ENCODE assay signal across 15 cellular contexts in genomic region chr2:224887159-224887558, GRCh38.
A peak's percentile ranks its signal among the peaks of the same experiment; 100 is the strongest.
DNase-seq lines count a peak whose midpoint lies in the region; ATAC-seq and TF ChIP-seq lines count a peak whose summit lies in the region.
"Had no signal": no experiment of that assay in that cellular context is flagged by ENCODE, and none has a peak within 500 bp of the region (broad histone marks: within the 10 kb centered on the region; RNA-seq: fewer than 3 reads in every experiment).

No MANE protein-coding gene starts in this region.

- no peaks in the 10 kb centered on the region for H3K27me3 ChIP-seq in MG63
- H3K27me3 ChIP-seq: body of pancreas, vagina had no signal

- no peak overlapping the region for H3K4me3 ChIP-seq in MG63
- H3K4me3 ChIP-seq: body of pancreas, vagina had no signal

- POLR2A ChIA-PET in activated CD8-positive, alpha-beta T cell treated with anti-CD3 and anti-CD28 coated beads for 36 hours (lab: Charles Lee): interaction anchor here (1.5 kb wide), 1 partner anchor 23 kb away, joined by 3 read pairs; no protein-coding TSS in a partner anchor
- POLR2A ChIA-PET in activated CD8-positive, alpha-beta T cell treated with anti-CD3 and anti-CD28 coated beads, Interleukin-2, amount 10 ng/mL, durations not matched to agents 7 days and 5 days (lab: Charles Lee): no interaction called here

- ATAC-seq in activated CD8-positive, alpha-beta T cell treated with anti-CD3 and anti-CD28 coated beads for 36 hours: peak; percentile 50
- no peak for ATAC-seq in activated CD8-positive, alpha-beta T cell treated with anti-CD3 and anti-CD28 coated beads, Interleukin-2, amount 10 ng/mL, durations not matched to agents 7 days and 5 days
- ATAC-seq in HG03280 (IDR thresholded peaks at IDR 0.05; ENCODE audit: unreplicated experiment): peak; percentile 52
- ATAC-seq in HG02938 (IDR thresholded peaks at IDR 0.05; ENCODE audit: unreplicated experiment): no peak
- no peak for ATAC-seq in HG03095 (IDR thresholded peaks at IDR 0.05; ENCODE audit: unreplicated experiment)
- ATAC-seq: body of pancreas had no signal

- peaks cover 83% of the 10 kb centered on the region for H3K36me3 Mint-ChIP-seq in activated CD8-positive, alpha-beta T cell treated with anti-CD3 and anti-CD28 coated beads for 36 hours (ENCODE audit: low read depth)
- peaks cover 87% of the 10 kb centered on the region for H3K36me3 Mint-ChIP-seq in activated CD8-positive, alpha-beta T cell treated with anti-CD3 and anti-CD28 coated beads, Interleukin-2, amount 10 ng/mL, durations not matched to agents 7 days and 5 days (ENCODE audit: low read depth)

- peak overlapping the region; percentile 36 for H3K27ac Mint-ChIP-seq in activated CD8-positive, alpha-beta T cell treated with anti-CD3 and anti-CD28 coated beads for 36 hours
- no peak overlapping the region for H3K27ac Mint-ChIP-seq in activated CD8-positive, alpha-beta T cell treated with anti-CD3 and anti-CD28 coated beads, Interleukin-2, amount 10 ng/mL, durations not matched to agents 7 days and 5 days
- H3K27ac Mint-ChIP-seq: nephron had no signal

- H3K4me1 Mint-ChIP-seq in activated CD8-positive, alpha-beta T cell treated with anti-CD3 and anti-CD28 coated beads for 36 hours (ENCODE audit: low read depth): peaks cover 65% of the 10 kb centered on the region
- peaks cover 51% of the 10 kb centered on the region for H3K4me1 Mint-ChIP-seq in activated CD8-positive, alpha-beta T cell treated with anti-CD3 and anti-CD28 coated beads, Interleukin-2, amount 10 ng/mL, durations not matched to agents 7 days and 5 days (ENCODE audit: low read depth)

- intact Hi-C loops in activated CD8-positive, alpha-beta T cell treated with anti-CD3 and anti-CD28 coated beads for 36 hours (cut with micrococcal nuclease): loop anchor here (5.0 kb wide), 1 partner anchor 115 kb away; no protein-coding TSS in a partner anchor

- H3K4me3 Mint-ChIP-seq in activated CD8-positive, alpha-beta T cell treated with anti-CD3 and anti-CD28 coated beads for 36 hours: no peak overlapping the region
- no peak overlapping the region for H3K4me3 Mint-ChIP-seq in activated CD8-positive, alpha-beta T cell treated with anti-CD3 and anti-CD28 coated beads, Interleukin-2, amount 10 ng/mL, durations not matched to agents 7 days and 5 days
- H3K4me3 Mint-ChIP-seq: nephron had no signal

- H3K9me3 Mint-ChIP-seq in activated CD8-positive, alpha-beta T cell treated with anti-CD3 and anti-CD28 coated beads for 36 hours: no peaks in the 10 kb centered on the region
- H3K9me3 Mint-ChIP-seq in activated CD8-positive, alpha-beta T cell treated with anti-CD3 and anti-CD28 coated beads, Interleukin-2, amount 10 ng/mL, durations not matched to agents 7 days and 5 days (ENCODE audit: insufficient read depth): peaks cover 3% of the 10 kb centered on the region
- H3K9me3 Mint-ChIP-seq: nephron had no signal

- no peaks in the 10 kb centered on the region for H3K9me3 ChIP-seq in MG63
- H3K9me3 ChIP-seq: body of pancreas, vagina had no signal

- no peaks in the 10 kb centered on the region for H3K36me3 ChIP-seq in MG63
- H3K36me3 ChIP-seq: vagina, WERI-Rb-1 had no signal

- CTCF ChIA-PET in activated CD8-positive, alpha-beta T cell treated with anti-CD3 and anti-CD28 coated beads for 36 hours (lab: Charles Lee): interaction anchor here (1.3 kb wide), 1 partner anchor 21 kb away, joined by 3 read pairs; no protein-coding TSS in a partner anchor
- CTCF ChIA-PET in activated CD8-positive, alpha-beta T cell treated with anti-CD3 and anti-CD28 coated beads, Interleukin-2, amount 10 ng/mL, durations not matched to agents 7 days and 5 days (lab: Charles Lee): interaction anchor here (0.9 to 1.5 kb wide), 4 partner anchors 9 to 122 kb away, joined by 3 to 4 read pairs (median 3); no protein-coding TSS in a partner anchor

- TF ChIP-seq CTCF in activated CD8-positive, alpha-beta T cell treated with anti-CD3 and anti-CD28 coated beads for 36 hours (IDR thresholded peaks at IDR 0.05): no peak

- no peak for DNase-seq in activated CD8-positive, alpha-beta T cell treated with anti-CD3 and anti-CD28 coated beads for 36 hours
- no peak for DNase-seq in activated CD8-positive, alpha-beta T cell treated with anti-CD3 and anti-CD28 coated beads, Interleukin-2, amount 10 ng/mL, durations not matched to agents 7 days and 5 days
- DNase-seq in amniotic epithelial cell (ENCODE audit: low read depth) (peak; percentile 23), renal cortical epithelial cell (ENCODE audit: low read depth) (peak; percentile 48), MG63 (no peak)
- DNase-seq: ACHN, body of pancreas, hippocampal formation, NCI-H524, WERI-Rb-1 had no signal

- H3K27me3 Mint-ChIP-seq in activated CD8-positive, alpha-beta T cell treated with anti-CD3 and anti-CD28 coated beads for 36 hours: no peaks in the 10 kb centered on the region
- no peaks in the 10 kb centered on the region for H3K27me3 Mint-ChIP-seq in activated CD8-positive, alpha-beta T cell treated with anti-CD3 and anti-CD28 coated beads, Interleukin-2, amount 10 ng/mL, durations not matched to agents 7 days and 5 days (ENCODE audit: low read depth)

Comparison
In these comparisons a context has a peak if more than half of its experiments do, and no peak if none do; other contexts are left out.
1. ATAC-seq: peak in activated CD8-positive, alpha-beta T cell treated with anti-CD3 and anti-CD28 coated beads for 36 hours (single experiment) and HG03280 (single experiment); none in activated CD8-positive, alpha-beta T cell treated with anti-CD3 and anti-CD28 coated beads, Interleukin-2, amount 10 ng/mL, durations not matched to agents 7 days and 5 days (single experiment), HG02938 (single experiment) and HG03095 (single experiment).
2. DNase-seq: peak in amniotic epithelial cell (single experiment) and renal cortical epithelial cell (single experiment); none in activated CD8-positive, alpha-beta T cell treated with anti-CD3 and anti-CD28 coated beads for 36 hours (single experiment), activated CD8-positive, alpha-beta T cell treated with anti-CD3 and anti-CD28 coated beads, Interleukin-2, amount 10 ng/mL, durations not matched to agents 7 days and 5 days (single experiment) and MG63 (single experiment).